15 cellular contexts compared by ENCODE assay signal in genomic region chr3:188303823-188304222, GRCh38.
DNase-seq lines count a peak whose midpoint lies in the region; ATAC-seq and TF ChIP-seq lines count a peak whose summit lies in the region.
"Had no signal": no experiment of that assay in that cellular context is flagged by ENCODE, and none has a peak within 500 bp of the region (broad histone marks: within the 10 kb centered on the region; RNA-seq: fewer than 3 reads in every experiment).

No MANE protein-coding gene starts in this region.

- TF ChIP-seq POLR2A in right lobe of liver (IDR thresholded peaks at IDR 0.05) = no peak
- no peak for TF ChIP-seq POLR2A in stomach (IDR thresholded peaks at IDR 0.05)

- no peaks in the 10 kb centered on the region for H4K20me1 ChIP-seq in OCI-LY3 (ENCODE audit: insufficient read depth, low read length)
- H4K20me1 ChIP-seq: BLaER1 treated with 17β-estradiol and CSF1 and Interleukin-3, amounts not matched to agents 10 nM and 100 nM had no signal

- peak overlapping the region; percentile 36 for H3K4me2 ChIP-seq in OCI-LY3 (ENCODE audit: low read length)

- DNase-seq in NCI-H2081 (lab: John Stamatoyannopoulos, UW) = peak; percentile 21 to 73
- DNase-seq in right lobe of liver = no peak
- DNase-seq in stomach = no peak
- no peak for DNase-seq in Kasumi-1 (lab: John Stamatoyannopoulos, UW)
- no peak for DNase-seq in germinal center (ENCODE audit: low spot score)
- DNase-seq in GM10266 (ENCODE audit: extremely low spot score) = no peak
- DNase-seq: Calu3; CD8-positive, alpha-beta T cell; DND-41; EL; IMR-90 had no signal

- H2AFZ ChIP-seq in OCI-LY3 (ENCODE audit: low read depth, low read length) = no peak overlapping the region

- no peak overlapping the region for H3K27ac ChIP-seq in OCI-LY3 (ENCODE audit: low read length)
- peak overlapping the region in 2 of 3 donors; percentile 4 to 63 for H3K27ac ChIP-seq in right lobe of liver
- peak overlapping the region in 3 of 5 donors; percentile 7 to 94 (median 33) for H3K27ac ChIP-seq in stomach
- H3K27ac ChIP-seq: BLaER1 treated with 17β-estradiol and CSF1 and Interleukin-3, amounts not matched to agents 10 nM and 100 nM; HL-60 had no signal

- H3K36me3 ChIP-seq in OCI-LY3 (replicated peaks; ENCODE audit: low read depth, low read length) (peaks cover 7% of the 10 kb centered on the region), right lobe of liver (no peaks in the 10 kb centered on the region), stomach (no peaks in the 10 kb centered on the region)
- H3K36me3 ChIP-seq: HAP-1 had no signal

- intact Hi-C loops in right lobe of liver (cut with DNase I) (no loop called here), stomach (cut with DNase I; ENCODE audit: low total_unique reads) (no loop called here)

- H3K9me3 ChIP-seq in OCI-LY3 (ENCODE audit: insufficient read depth, low read length) = no peaks in the 10 kb centered on the region
- H3K9me3 ChIP-seq in right lobe of liver = no peaks in the 10 kb centered on the region
- H3K9me3 ChIP-seq in stomach = no peaks in the 10 kb centered on the region
- H3K9me3 ChIP-seq: HAP-1 had no signal

- H3K27me3 ChIP-seq in OCI-LY3 (ENCODE audit: low read depth, low read length) = peaks cover 12% of the 10 kb centered on the region; the same call in 1 of the 2 replicates
- no peaks in the 10 kb centered on the region for H3K27me3 ChIP-seq in right lobe of liver
- no peaks in the 10 kb centered on the region for H3K27me3 ChIP-seq in stomach
- H3K27me3 ChIP-seq: BLaER1 treated with 17β-estradiol and CSF1 and Interleukin-3, amounts not matched to agents 10 nM and 100 nM had no signal

- H3K4me3 ChIP-seq in OCI-LY3 (ENCODE audit: low read length) = no peak overlapping the region
- no peak overlapping the region for H3K4me3 ChIP-seq in right lobe of liver
- H3K4me3 ChIP-seq in stomach = no peak overlapping the region
- H3K4me3 ChIP-seq: BLaER1 treated with 17β-estradiol and CSF1 and Interleukin-3, amounts not matched to agents 10 nM and 100 nM; HAP-1 had no signal

- H3K9ac ChIP-seq in OCI-LY3 (ENCODE audit: low read length) = no peak overlapping the region
- H3K9ac ChIP-seq: BLaER1 treated with 17β-estradiol and CSF1 and Interleukin-3, amounts not matched to agents 10 nM and 100 nM had no signal

- WGBS in right lobe of liver (ENCODE audit: insufficient coverage, low coverage, low lambda C conversion rate, missing lambda C conversion rate) = 68% methylated on average over 3 of the region's 3 CpGs
- 88 to 95% (median 92%) methylated on average over 3 of the region's 3 CpGs for WGBS in stomach, 5 donors

- peak; percentile 25; the same call in 1 of the 2 replicates for TF ChIP-seq CTCF in OCI-LY3 (IDR thresholded peaks at IDR 0.05; ENCODE audit: low read depth, low read length)
- TF ChIP-seq CTCF in right lobe of liver (IDR thresholded peaks at IDR 0.05) = no peak
- TF ChIP-seq CTCF in stomach (IDR thresholded peaks at IDR 0.05) = no peak
- TF ChIP-seq CTCF in GM10266 (IDR thresholded peaks at IDR 0.05; ENCODE audit: control insufficient read depth, insufficient read depth, low read depth, missing control alignments) = no peak

- peaks cover 87% of the 10 kb centered on the region for H3K4me1 ChIP-seq in OCI-LY3 (ENCODE audit: low read length)
- H3K4me1 ChIP-seq in right lobe of liver = peaks cover 0 to 52% (median 15%) of the 10 kb centered on the region in 4 donors
- peaks cover 25 to 77% (median 45%) of the 10 kb centered on the region in 4 donors for H3K4me1 ChIP-seq in stomach

- TF ChIP-seq EP300 in stomach (IDR thresholded peaks at IDR 0.05) = no peak

- ATAC-seq in right lobe of liver = no peak
- ATAC-seq: CD8-positive, alpha-beta T cell had no signal

- H3K79me2 ChIP-seq in OCI-LY3 (ENCODE audit: low read length) = no peaks in the 10 kb centered on the region

Comparison
In these comparisons a context has a peak if more than half of its experiments do, and no peak if none do; other contexts are left out.
1. DNase-seq: peak in NCI-H2081 (2 of 2); none in right lobe of liver (0 of 3), stomach (single experiment), Kasumi-1 (0 of 2), germinal center (single experiment) and GM10266 (single experiment).